ENCODE assay signal across 23 cellular contexts in the genomic region with DNA sequence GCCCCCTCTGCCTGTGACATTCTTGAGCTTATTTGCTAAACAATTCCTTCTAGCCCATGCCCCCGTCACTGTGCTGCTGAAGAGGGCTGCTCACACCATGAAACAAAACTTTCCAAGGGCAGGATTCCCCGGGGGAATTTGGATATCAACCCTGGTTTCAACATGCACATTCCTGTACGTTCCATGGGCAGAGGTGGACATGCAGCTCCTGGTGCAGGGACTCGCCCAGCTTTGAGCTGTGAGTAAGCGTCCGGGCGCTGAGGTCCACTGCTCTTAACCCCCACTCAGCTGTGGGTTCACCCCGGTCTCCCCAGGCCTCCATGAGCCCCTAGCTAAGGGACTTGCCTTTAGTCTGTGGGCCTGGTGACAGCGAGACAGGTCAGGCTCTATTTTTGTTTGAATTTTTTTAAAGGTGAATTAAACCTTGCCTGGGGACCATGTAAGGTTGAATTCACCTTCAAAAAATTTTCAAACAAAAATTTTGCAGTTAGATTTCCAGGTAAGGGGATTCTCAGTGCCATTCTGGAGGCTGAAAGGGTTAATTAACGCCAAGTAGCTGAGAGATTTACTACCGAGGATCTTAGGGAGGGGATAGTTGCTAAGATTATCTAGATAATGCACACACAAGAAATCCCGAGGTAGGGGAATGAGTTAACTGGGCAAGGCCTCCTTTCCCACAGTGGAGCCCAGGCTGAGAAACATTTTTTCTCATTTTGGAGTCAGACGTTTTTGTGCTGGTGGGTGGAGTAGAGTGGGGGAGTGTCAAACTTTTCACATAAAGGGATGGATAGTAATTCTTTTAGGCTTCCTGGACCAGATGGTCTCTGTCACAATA.
A peak's percentile ranks its signal among the peaks of the same experiment; 100 is the strongest.
DNase-seq lines count a peak whose midpoint lies in the region; ATAC-seq and TF ChIP-seq lines count a peak whose summit lies in the region.
"Had no signal": no experiment of that assay in that cellular context is flagged by ENCODE, and none has a peak within 500 bp of the region (broad histone marks: within the 10 kb centered on the region; RNA-seq: fewer than 3 reads in every experiment).

No MANE protein-coding gene starts in this region.

- H3K27ac Mint-ChIP-seq in endodermal cell = no peak overlapping the region
- H3K27ac Mint-ChIP-seq: activated T-helper 17 cell treated with anti-CD3 and anti-CD28 coated beads, Interleukin-2, amount 50 U/mL, for 72 hours; CD4-positive, alpha-beta T cell; memory B cell; natural killer cell treated with Interleukin-12 subunit alpha and Interleukin-12 subunit beta and Interleukin-15 and Interleukin-18, amount 100 ng/mL, for 72 hours; T-helper 2 cell treated with Interferon-gamma antibody and Interleukin-4, amounts not matched to agents 5 μg/mL and 100 μg/mL, for 36 hours had no signal

- no peak overlapping the region for H3K27ac ChIP-seq in A673 (ENCODE audit: low read depth, low read length, poor library complexity, severe bottlenecking)
- H3K27ac ChIP-seq in endodermal cell (ENCODE audit: low read depth, low read length) = no peak overlapping the region
- H3K27ac ChIP-seq in left lung = no peak overlapping the region
- H3K27ac ChIP-seq: uterus had no signal

- H3K27me3 Mint-ChIP-seq in endodermal cell (ENCODE audit: insufficient read depth) = peaks cover 8% of the 10 kb centered on the region

- H3K27me3 ChIP-seq in A673 (replicated peaks; ENCODE audit: insufficient read depth, low read depth, low read length, poor library complexity) (no peaks in the 10 kb centered on the region), endodermal cell (ENCODE audit: control insufficient read depth, insufficient read depth, low read length, poor library complexity, severe bottlenecking) (no peaks in the 10 kb centered on the region), left lung (peaks cover 0 to 4% of the 10 kb centered on the region in 2 donors)
- H3K27me3 ChIP-seq: uterus had no signal

- H3K36me3 Mint-ChIP-seq in endodermal cell (ENCODE audit: low read depth) = no peaks in the 10 kb centered on the region
- H3K36me3 Mint-ChIP-seq: memory B cell; natural killer cell treated with Interleukin-12 subunit alpha and Interleukin-12 subunit beta and Interleukin-15 and Interleukin-18, amount 100 ng/mL, for 72 hours had no signal

- peak; percentile 7 for DNase-seq in A673 (ENCODE audit: low spot score)
- peak; percentile 80 for DNase-seq in NCI-H69 (lab: John Stamatoyannopoulos, UW)
- DNase-seq in endodermal cell = peak; percentile 47
- DNase-seq in left lung = no peak
- no peak for DNase-seq in activated CD4-positive, alpha-beta T cell treated with anti-CD3 and anti-CD28 coated beads for 4 hours
- no peak for DNase-seq in NCI-H524 treated with DMSO at 0.1 percent for 48 hours (lab: John Stamatoyannopoulos, UW)
- DNase-seq in mucosa of descending colon = no peak
- DNase-seq: ACHN; CD4-positive, alpha-beta T cell; cerebellar nuclear complex; DND-41; NCI-H1436; NCI-H510A; OCI-M1; retina; stimulated activated naive CD4-positive, alpha-beta T cell; uterus had no signal

- no peaks in the 10 kb centered on the region for H3K36me3 ChIP-seq in A673 (ENCODE audit: insufficient read depth, low read length, poor library complexity, severe bottlenecking)
- H3K36me3 ChIP-seq in endodermal cell (ENCODE audit: control insufficient read depth, insufficient read depth, low read length) = no peaks in the 10 kb centered on the region
- no peaks in the 10 kb centered on the region for H3K36me3 ChIP-seq in left lung
- no peaks in the 10 kb centered on the region for H3K36me3 ChIP-seq in mucosa of descending colon (ENCODE audit: low read depth)
- H3K36me3 ChIP-seq: uterus had no signal

- H3K4me3 ChIP-seq in A673 (ENCODE audit: low read depth, low read length, poor library complexity, severe bottlenecking) (no peak overlapping the region), endodermal cell (ENCODE audit: low read length) (peak overlapping the region; percentile 39), left lung (no peak overlapping the region), mucosa of descending colon (no peak overlapping the region)
- H3K4me3 ChIP-seq: uterus had no signal

- H3K9me3 ChIP-seq in A673 (ENCODE audit: low read depth, low read length, poor library complexity, severe bottlenecking) (no peaks in the 10 kb centered on the region), endodermal cell (ENCODE audit: control insufficient read depth, low read length) (no peaks in the 10 kb centered on the region), left lung (no peaks in the 10 kb centered on the region), mucosa of descending colon (no peaks in the 10 kb centered on the region)
- H3K9me3 ChIP-seq: uterus had no signal

- H3K4me1 Mint-ChIP-seq in endodermal cell = peaks cover 15% of the 10 kb centered on the region
- H3K4me1 Mint-ChIP-seq: activated T-helper 17 cell treated with anti-CD3 and anti-CD28 coated beads, Interleukin-2, amount 50 U/mL, for 72 hours; memory B cell had no signal

- H3K4me1 ChIP-seq in A673 (ENCODE audit: insufficient read depth, low read length, poor library complexity, severe bottlenecking) (no peaks in the 10 kb centered on the region), endodermal cell (ENCODE audit: control insufficient read depth, insufficient read depth, low read length) (peaks cover 19% of the 10 kb centered on the region), left lung (no peaks in the 10 kb centered on the region), mucosa of descending colon (ENCODE audit: low read depth) (peaks cover 12% of the 10 kb centered on the region)
- H3K4me1 ChIP-seq: uterus had no signal

- TF ChIP-seq CTCF in A673 (conservative IDR thresholded peaks at IDR 0.05; ENCODE audit: low read depth, low read length) (no peak), endodermal cell (conservative IDR thresholded peaks at IDR 0.05) (no peak), left lung (IDR thresholded peaks at IDR 0.05) (no peak), mucosa of descending colon (IDR thresholded peaks at IDR 0.05) (no peak)

- intact Hi-C loops in A673 (cut with micrococcal nuclease; ENCODE audit: unreplicated experiment) = loop anchor here (10.0 kb wide), 1 partner anchor 198 kb away; no protein-coding TSS in a partner anchor
- intact Hi-C loops in left lung (cut with DNase I) = no loop called here
- intact Hi-C loops in mucosa of descending colon (cut with DNase I, micrococcal nuclease) = no loop called here

- peak; percentile 44 for ATAC-seq in left lung
- ATAC-seq in HG02571 (IDR thresholded peaks at IDR 0.05; ENCODE audit: unreplicated experiment) = no peak
- ATAC-seq in mucosa of descending colon = no peak
- ATAC-seq: activated CD4-positive, CD25-positive, alpha-beta regulatory T cell treated with anti-CD3 and anti-CD28 coated beads, Interleukin-2, amount 50 U/mL, for 24 hours; activated T-helper 17 cell treated with anti-CD3 and anti-CD28 coated beads, Interleukin-2, amount 50 U/mL, for 72 hours; natural killer cell treated with Interleukin-12 subunit alpha and Interleukin-12 subunit beta and Interleukin-15 and Interleukin-18, amount 100 ng/mL, for 72 hours had no signal

- H3K4me3 Mint-ChIP-seq in endodermal cell = no peak overlapping the region
- H3K4me3 Mint-ChIP-seq: activated T-helper 17 cell treated with anti-CD3 and anti-CD28 coated beads, Interleukin-2, amount 50 U/mL, for 72 hours; CD4-positive, alpha-beta T cell; memory B cell; natural killer cell treated with Interleukin-12 subunit alpha and Interleukin-12 subunit beta and Interleukin-15 and Interleukin-18, amount 100 ng/mL, for 72 hours; T-helper 2 cell treated with Interferon-gamma antibody and Interleukin-4, amounts not matched to agents 5 μg/mL and 100 μg/mL, for 36 hours had no signal

- CTCF ChIA-PET in A673 (lab: Charles Lee) = no interaction called here

- WGBS in endodermal cell (ENCODE audit: insufficient coverage in 1 of 2, insufficient read length in 1 of 2), 2 experiments = 72 to 83% methylated on average over 11 to 13 of the region's 13 CpGs

- no peaks in the 10 kb centered on the region for H3K9me3 Mint-ChIP-seq in endodermal cell
- H3K9me3 Mint-ChIP-seq: activated T-helper 17 cell treated with anti-CD3 and anti-CD28 coated beads, Interleukin-2, amount 50 U/mL, for 72 hours; CD4-positive, alpha-beta T cell; memory B cell; natural killer cell treated with Interleukin-12 subunit alpha and Interleukin-12 subunit beta and Interleukin-15 and Interleukin-18, amount 100 ng/mL, for 72 hours; T-helper 2 cell treated with Interferon-gamma antibody and Interleukin-4, amounts not matched to agents 5 μg/mL and 100 μg/mL, for 36 hours had no signal

- no peak overlapping the region for H3K9ac ChIP-seq in endodermal cell (ENCODE audit: extremely low read depth, low read length, poor library complexity, severe bottlenecking)

- BruUV-seq in A673 (replicated peaks; lab: Mats Ljungman, UMichigan) = no TSS peak

- POLR2A ChIA-PET in A673 (lab: Charles Lee; ENCODE audit: low non-redundant PET) = no interaction called here

Comparison
In these comparisons a context has a peak if more than half of its experiments do, and no peak if none do; other contexts are left out.
1. DNase-seq: peak in A673 (single experiment), NCI-H69 (single experiment) and endodermal cell (single experiment); none in left lung (0 of 2), activated CD4-positive, alpha-beta T cell treated with anti-CD3 and anti-CD28 coated beads for 4 hours (0 of 2), NCI-H524 treated with DMSO at 0.1 percent for 48 hours (single experiment) and mucosa of descending colon (0 of 3).